Comparison of ENCODE assay signal across 2 cellular contexts in the genomic region with DNA sequence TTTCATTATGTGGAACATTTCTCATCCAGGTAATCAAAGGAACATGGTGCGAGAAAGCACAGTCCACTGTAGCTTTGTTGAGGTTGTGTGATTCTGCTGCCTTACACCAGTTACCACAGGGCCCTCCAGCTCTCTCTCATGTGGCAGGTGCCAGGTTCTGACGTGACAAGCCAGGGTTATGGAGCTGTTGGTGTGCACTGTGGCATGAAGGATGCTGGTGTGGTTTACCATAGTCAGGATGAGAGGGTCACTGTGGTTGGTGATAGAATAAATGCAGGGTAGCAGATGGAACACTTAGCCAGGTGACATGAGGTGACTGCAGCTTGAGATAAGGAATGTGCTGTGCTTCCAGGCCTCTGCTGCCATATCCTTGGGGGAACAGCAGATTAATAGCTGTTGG.
A peak's percentile ranks its signal among the peaks of the same experiment; 100 is the strongest.
TF ChIP-seq lines count a peak whose summit lies in the region.

No MANE protein-coding gene starts in this region.

TF ChIP-seq in HepG2, 621 proteins besides CTCF, POLR2A, EP300 and RAD21:
- TF ChIP-seq, protein P1, sequence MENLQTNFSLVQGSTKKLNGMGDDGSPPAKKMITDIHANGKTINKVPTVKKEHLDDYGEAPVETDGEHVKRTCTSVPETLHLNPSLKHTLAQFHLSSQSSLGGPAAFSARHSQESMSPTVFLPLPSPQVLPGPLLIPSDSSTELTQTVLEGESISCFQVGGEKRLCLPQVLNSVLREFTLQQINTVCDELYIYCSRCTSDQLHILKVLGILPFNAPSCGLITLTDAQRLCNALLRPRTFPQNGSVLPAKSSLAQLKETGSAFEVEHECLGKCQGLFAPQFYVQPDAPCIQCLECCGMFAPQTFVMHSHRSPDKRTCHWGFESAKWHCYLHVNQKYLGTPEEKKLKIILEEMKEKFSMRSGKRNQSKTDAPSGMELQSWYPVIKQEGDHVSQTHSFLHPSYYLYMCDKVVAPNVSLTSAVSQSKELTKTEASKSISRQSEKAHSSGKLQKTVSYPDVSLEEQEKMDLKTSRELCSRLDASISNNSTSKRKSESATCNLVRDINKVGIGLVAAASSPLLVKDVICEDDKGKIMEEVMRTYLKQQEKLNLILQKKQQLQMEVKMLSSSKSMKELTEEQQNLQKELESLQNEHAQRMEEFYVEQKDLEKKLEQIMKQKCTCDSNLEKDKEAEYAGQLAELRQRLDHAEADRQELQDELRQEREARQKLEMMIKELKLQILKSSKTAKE (CRISPR knock-in tag; IDR thresholded peaks at IDR 0.05; ENCODE audit: borderline replicate concordance): peak; percentile 25; the same call in 1 of the 2 replicates
- TF ChIP-seq HOXA3 (CRISPR knock-in tag; IDR thresholded peaks at IDR 0.05): no peak
- no peak for TF ChIP-seq ZNF180 (CRISPR knock-in tag; IDR thresholded peaks at IDR 0.05; ENCODE audit: borderline replicate concordance, low read depth)
- no peak for TF ChIP-seq ZNF605 (CRISPR knock-in tag; IDR thresholded peaks at IDR 0.05)
- TF ChIP-seq, protein P2, sequence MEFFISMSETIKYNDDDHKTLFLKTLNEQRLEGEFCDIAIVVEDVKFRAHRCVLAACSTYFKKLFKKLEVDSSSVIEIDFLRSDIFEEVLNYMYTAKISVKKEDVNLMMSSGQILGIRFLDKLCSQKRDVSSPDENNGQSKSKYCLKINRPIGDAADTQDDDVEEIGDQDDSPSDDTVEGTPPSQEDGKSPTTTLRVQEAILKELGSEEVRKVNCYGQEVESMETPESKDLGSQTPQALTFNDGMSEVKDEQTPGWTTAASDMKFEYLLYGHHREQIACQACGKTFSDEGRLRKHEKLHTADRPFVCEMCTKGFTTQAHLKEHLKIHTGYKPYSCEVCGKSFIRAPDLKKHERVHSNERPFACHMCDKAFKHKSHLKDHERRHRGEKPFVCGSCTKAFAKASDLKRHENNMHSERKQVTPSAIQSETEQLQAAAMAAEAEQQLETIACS (CRISPR knock-in tag; IDR thresholded peaks at IDR 0.05): no peak
- no peak for TF ChIP-seq GRHL1 (CRISPR knock-in tag; conservative IDR thresholded peaks at IDR 0.05)
- TF ChIP-seq ZNF577 (CRISPR knock-in tag; IDR thresholded peaks at IDR 0.05; ENCODE audit: borderline replicate concordance, low read depth): no peak
- TF ChIP-seq, protein P3, sequence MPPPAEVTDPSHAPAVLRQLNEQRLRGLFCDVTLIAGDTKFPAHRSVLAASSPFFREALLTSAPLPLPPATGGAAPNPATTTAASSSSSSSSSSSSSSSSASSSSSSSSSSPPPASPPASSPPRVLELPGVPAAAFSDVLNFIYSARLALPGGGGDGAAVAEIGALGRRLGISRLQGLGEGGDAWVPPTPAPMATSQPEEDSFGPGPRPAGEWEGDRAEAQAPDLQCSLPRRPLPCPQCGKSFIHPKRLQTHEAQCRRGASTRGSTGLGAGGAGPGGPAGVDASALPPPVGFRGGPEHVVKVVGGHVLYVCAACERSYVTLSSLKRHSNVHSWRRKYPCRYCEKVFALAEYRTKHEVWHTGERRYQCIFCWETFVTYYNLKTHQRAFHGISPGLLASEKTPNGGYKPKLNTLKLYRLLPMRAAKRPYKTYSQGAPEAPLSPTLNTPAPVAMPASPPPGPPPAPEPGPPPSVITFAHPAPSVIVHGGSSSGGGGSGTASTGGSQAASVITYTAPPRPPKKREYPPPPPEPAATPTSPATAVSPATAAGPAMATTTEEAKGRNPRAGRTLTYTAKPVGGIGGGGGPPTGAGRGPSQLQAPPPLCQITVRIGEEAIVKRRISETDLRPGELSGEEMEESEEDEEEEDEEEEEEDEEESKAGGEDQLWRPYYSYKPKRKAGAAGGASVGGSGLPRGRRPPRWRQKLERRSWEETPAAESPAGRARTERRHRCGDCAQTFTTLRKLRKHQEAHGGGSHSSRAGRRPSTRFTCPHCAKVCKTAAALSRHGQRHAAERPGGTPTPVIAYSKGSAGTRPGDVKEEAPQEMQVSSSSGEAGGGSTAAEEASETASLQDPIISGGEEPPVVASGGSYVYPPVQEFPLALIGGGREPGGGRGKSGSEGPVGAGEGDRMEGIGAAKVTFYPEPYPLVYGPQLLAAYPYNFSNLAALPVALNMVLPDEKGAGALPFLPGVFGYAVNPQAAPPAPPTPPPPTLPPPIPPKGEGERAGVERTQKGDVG (CRISPR knock-in tag; IDR thresholded peaks at IDR 0.05; ENCODE audit: borderline replicate concordance): no peak
- no peak for TF ChIP-seq ZNF501 (CRISPR knock-in tag; IDR thresholded peaks at IDR 0.05)
TF ChIP-seq in HepG2: peak in this region for 1.

TF ChIP-seq in IMR-90, 13 proteins besides CTCF, POLR2A, EP300 and RAD21:
- TF ChIP-seq BHLHE40 (IDR thresholded peaks at IDR 0.05; ENCODE audit: low read depth, low read length): no peak
- TF ChIP-seq CEBPB (IDR thresholded peaks at IDR 0.05; ENCODE audit: low read depth, low read length): no peak
- TF ChIP-seq CHD1 (IDR thresholded peaks at IDR 0.05; ENCODE audit: low read depth, low read length): no peak
- no peak for TF ChIP-seq NFE2L2 (IDR thresholded peaks at IDR 0.05; ENCODE audit: low read depth, low read length)
- TF ChIP-seq, protein P4, sequence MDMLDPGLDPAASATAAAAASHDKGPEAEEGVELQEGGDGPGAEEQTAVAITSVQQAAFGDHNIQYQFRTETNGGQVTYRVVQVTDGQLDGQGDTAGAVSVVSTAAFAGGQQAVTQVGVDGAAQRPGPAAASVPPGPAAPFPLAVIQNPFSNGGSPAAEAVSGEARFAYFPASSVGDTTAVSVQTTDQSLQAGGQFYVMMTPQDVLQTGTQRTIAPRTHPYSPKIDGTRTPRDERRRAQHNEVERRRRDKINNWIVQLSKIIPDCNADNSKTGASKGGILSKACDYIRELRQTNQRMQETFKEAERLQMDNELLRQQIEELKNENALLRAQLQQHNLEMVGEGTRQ (IDR thresholded peaks at IDR 0.05; ENCODE audit: low read depth, low read length): no peak
- TF ChIP-seq, protein P5, sequence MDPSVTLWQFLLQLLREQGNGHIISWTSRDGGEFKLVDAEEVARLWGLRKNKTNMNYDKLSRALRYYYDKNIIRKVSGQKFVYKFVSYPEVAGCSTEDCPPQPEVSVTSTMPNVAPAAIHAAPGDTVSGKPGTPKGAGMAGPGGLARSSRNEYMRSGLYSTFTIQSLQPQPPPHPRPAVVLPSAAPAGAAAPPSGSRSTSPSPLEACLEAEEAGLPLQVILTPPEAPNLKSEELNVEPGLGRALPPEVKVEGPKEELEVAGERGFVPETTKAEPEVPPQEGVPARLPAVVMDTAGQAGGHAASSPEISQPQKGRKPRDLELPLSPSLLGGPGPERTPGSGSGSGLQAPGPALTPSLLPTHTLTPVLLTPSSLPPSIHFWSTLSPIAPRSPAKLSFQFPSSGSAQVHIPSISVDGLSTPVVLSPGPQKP (IDR thresholded peaks at IDR 0.05; ENCODE audit: borderline replicate concordance, low read depth, low read length): no peak
- TF ChIP-seq RCOR1 (IDR thresholded peaks at IDR 0.05; ENCODE audit: insufficient replicate concordance, low read length): no peak
- TF ChIP-seq SMC3 (IDR thresholded peaks at IDR 0.05; ENCODE audit: low read depth, low read length): no peak
- no peak for TF ChIP-seq FOS (IDR thresholded peaks at IDR 0.05; ENCODE audit: low read depth, low read length)
- no peak for TF ChIP-seq RFX5 (IDR thresholded peaks at IDR 0.05; ENCODE audit: low read depth, low read length)
- TF ChIP-seq MXI1 (IDR thresholded peaks at IDR 0.05; ENCODE audit: borderline replicate concordance, low read depth, low read length): no peak
- TF ChIP-seq MAZ (IDR thresholded peaks at IDR 0.05; ENCODE audit: borderline replicate concordance, low read depth, low read length): no peak
- no peak for TF ChIP-seq MAFK (IDR thresholded peaks at IDR 0.05; ENCODE audit: low read depth, low read length)
